Comparison of ENCODE assay signal across 15 cellular contexts in the genomic region with DNA sequence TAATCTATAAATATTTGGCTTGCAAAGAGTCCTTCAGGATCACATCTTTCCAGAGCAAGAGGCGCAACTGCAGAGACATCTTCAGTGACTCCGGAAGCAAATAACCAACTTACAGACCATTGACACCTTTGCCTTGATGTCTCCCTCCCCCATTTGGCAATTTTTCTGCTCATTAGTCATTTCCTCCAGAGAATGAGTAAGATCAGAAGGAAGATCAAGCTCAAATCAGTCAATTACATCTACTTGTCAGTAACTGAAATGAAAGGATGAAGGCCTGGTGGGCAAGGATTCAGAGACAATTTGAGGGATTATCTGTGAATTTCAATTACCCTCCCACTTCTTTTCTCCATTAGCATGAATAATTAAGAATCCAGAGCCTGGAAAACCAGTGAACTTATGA.
A peak's percentile ranks its signal among the peaks of the same experiment; 100 is the strongest.
DNase-seq lines count a peak whose midpoint lies in the region; ATAC-seq and TF ChIP-seq lines count a peak whose summit lies in the region.
"Had no signal": no experiment of that assay in that cellular context is flagged by ENCODE, and none has a peak within 500 bp of the region (broad histone marks: within the 10 kb centered on the region; RNA-seq: fewer than 3 reads in every experiment).

No MANE protein-coding gene starts in this region.

- no peak overlapping the region for H3K27ac ChIP-seq in PC-3 (ENCODE audit: low read length)
- H3K27ac ChIP-seq in naive thymus-derived CD4-positive, alpha-beta T cell (ENCODE audit: low read depth, low read length) = no peak overlapping the region

- H3K36me3 ChIP-seq in PC-3 (ENCODE audit: low read depth, low read length) = no peaks in the 10 kb centered on the region
- no peaks in the 10 kb centered on the region for H3K36me3 ChIP-seq in naive thymus-derived CD4-positive, alpha-beta T cell (ENCODE audit: control insufficient read depth in 2 of 3, insufficient read depth in 3 of 3, low read length in 3 of 3)
- H3K36me3 ChIP-seq: BE2C had no signal

- BruUV-seq in PC-3 (replicated peaks; lab: Mats Ljungman, UMichigan) = no TSS peak

- H3K9me3 ChIP-seq in PC-3 (ENCODE audit: low read length) = no peaks in the 10 kb centered on the region
- no peaks in the 10 kb centered on the region for H3K9me3 ChIP-seq in naive thymus-derived CD4-positive, alpha-beta T cell (ENCODE audit: control insufficient read depth in 2 of 3, low read length in 3 of 3)
- H3K9me3 ChIP-seq: BE2C had no signal

- H3K27me3 Mint-ChIP-seq in naive thymus-derived CD4-positive, alpha-beta T cell = peaks cover 0 to 5% (median 0%) of the 10 kb centered on the region in 5 donors
- H3K27me3 Mint-ChIP-seq: CD4-positive, alpha-beta T cell had no signal

- no peak overlapping the region for H3K27ac Mint-ChIP-seq in naive thymus-derived CD4-positive, alpha-beta T cell
- H3K27ac Mint-ChIP-seq: CD4-positive, alpha-beta T cell; GM23338 had no signal

- H3K79me2 ChIP-seq in PC-3 (ENCODE audit: low read length) = no peaks in the 10 kb centered on the region

- TF ChIP-seq CTCF in GM12865 (IDR thresholded peaks at IDR 0.05; ENCODE audit: insufficient read depth, low read depth, low read length, missing control alignments) (no peak), PC-3 (conservative IDR thresholded peaks at IDR 0.05; ENCODE audit: low read depth, low read length) (no peak), epithelial cell of proximal tubule (conservative IDR thresholded peaks at IDR 0.05; ENCODE audit: low read depth, low read length) (no peak), omental fat pad (IDR thresholded peaks at IDR 0.05) (no peak)

- H3K36me3 Mint-ChIP-seq in naive thymus-derived CD4-positive, alpha-beta T cell = no peaks in the 10 kb centered on the region

- CTCF ChIA-PET in PC-3 (lab: Charles Lee) = no interaction called here
- CTCF ChIA-PET in naive thymus-derived CD4-positive, alpha-beta T cell (lab: Charles Lee) = no interaction called here

- no peaks in the 10 kb centered on the region for H3F3A ChIP-seq in PC-3 (ENCODE audit: low read length, unreplicated experiment)

- no peak overlapping the region for H2AFZ ChIP-seq in PC-3 (ENCODE audit: low read length)
- H2AFZ ChIP-seq: GM23338 had no signal

- no peaks in the 10 kb centered on the region for H3K27me3 ChIP-seq in PC-3 (ENCODE audit: low read length)
- H3K27me3 ChIP-seq in naive thymus-derived CD4-positive, alpha-beta T cell (ENCODE audit: control insufficient read depth in 2 of 2, insufficient read depth in 2 of 2, low read length in 2 of 2) = no peaks in the 10 kb centered on the region
- H3K27me3 ChIP-seq: BE2C had no signal

- H4K20me1 ChIP-seq in PC-3 (ENCODE audit: low read length) = no peaks in the 10 kb centered on the region

- H3K9me3 Mint-ChIP-seq in naive thymus-derived CD4-positive, alpha-beta T cell = peaks cover 0 to 8% (median 0%) of the 10 kb centered on the region in 11 donors
- H3K9me3 Mint-ChIP-seq: CD4-positive, alpha-beta T cell; GM23338 had no signal

- H3K4me2 ChIP-seq in PC-3 (ENCODE audit: low read length) = no peak overlapping the region
- H3K4me2 ChIP-seq: GM23338 had no signal

- POLR2A ChIA-PET in PC-3 (lab: Charles Lee; ENCODE audit: unreplicated experiment) = no interaction called here
- POLR2A ChIA-PET in naive thymus-derived CD4-positive, alpha-beta T cell (lab: Charles Lee) = no interaction called here

- no peak overlapping the region for H3K4me3 Mint-ChIP-seq in naive thymus-derived CD4-positive, alpha-beta T cell
- H3K4me3 Mint-ChIP-seq: CD4-positive, alpha-beta T cell; GM23338 had no signal

- H3K9me2 ChIP-seq in PC-3 (replicated peaks; ENCODE audit: low read length) = no peaks in the 10 kb centered on the region

- peak; percentile 30 for DNase-seq in GM12865 (ENCODE audit: low read depth)
- peak; percentile 48 for DNase-seq in PC-3
- DNase-seq in epithelial cell of proximal tubule (ENCODE audit: low read depth) = peak; percentile 16
- no peak for DNase-seq in naive thymus-derived CD4-positive, alpha-beta T cell
- no peak for DNase-seq in mucosa of gallbladder (ENCODE audit: low spot score)
- DNase-seq in omental fat pad (ENCODE audit: low spot score) = no peak
- no peak for DNase-seq in central memory CD4-positive, alpha-beta T cell
- DNase-seq: BE2C; CD4-positive, alpha-beta T cell; DMS79; NCI-H187 treated with DMSO at 0.1 percent for 48 hours; NCI-H446 treated with DMSO at 0.1 percent for 48 hours; NCI-H748 treated with DMSO at 0.1 percent for 48 hours; SW 1271 had no signal

- peaks cover 11% of the 10 kb centered on the region for H3K4me1 ChIP-seq in PC-3 (ENCODE audit: insufficient read depth, low read length)
- no peaks in the 10 kb centered on the region for H3K4me1 ChIP-seq in naive thymus-derived CD4-positive, alpha-beta T cell (ENCODE audit: control insufficient read depth in 2 of 2, insufficient read depth in 2 of 2, low read length in 2 of 2)
- H3K4me1 ChIP-seq: BE2C had no signal

- H3K4me3 ChIP-seq in GM12865 (ENCODE audit: low read depth, low read length) (no peak overlapping the region), PC-3 (ENCODE audit: low read length) (no peak overlapping the region), epithelial cell of proximal tubule (ENCODE audit: low read depth, low read length) (no peak overlapping the region)
- no peak overlapping the region for H3K4me3 ChIP-seq in naive thymus-derived CD4-positive, alpha-beta T cell (ENCODE audit: low read length)
- H3K4me3 ChIP-seq: GM23338 had no signal

- ATAC-seq in PC-3 = no peak
- ATAC-seq in naive thymus-derived CD4-positive, alpha-beta T cell = no peak
- no peak for ATAC-seq in omental fat pad (ENCODE audit: low FRiP score)
- ATAC-seq: GM23338 had no signal

- no peak overlapping the region for H3K9ac ChIP-seq in PC-3 (ENCODE audit: low read length)

- intact Hi-C loops in PC-3 (cut with micrococcal nuclease) = no loop called here
- intact Hi-C loops in naive thymus-derived CD4-positive, alpha-beta T cell (cut with micrococcal nuclease) = no loop called here

- H3K4me1 Mint-ChIP-seq in naive thymus-derived CD4-positive, alpha-beta T cell = no peaks in the 10 kb centered on the region

Comparison
In these comparisons a context has a peak if more than half of its experiments do, and no peak if none do; other contexts are left out.
1. DNase-seq: peak in GM12865 (single experiment), PC-3 (single experiment) and epithelial cell of proximal tubule (single experiment); none in naive thymus-derived CD4-positive, alpha-beta T cell (0 of 9), mucosa of gallbladder (single experiment), omental fat pad (single experiment) and central memory CD4-positive, alpha-beta T cell (single experiment).